Comparison of ENCODE assay signal across 22 cellular contexts in the genomic region with DNA sequence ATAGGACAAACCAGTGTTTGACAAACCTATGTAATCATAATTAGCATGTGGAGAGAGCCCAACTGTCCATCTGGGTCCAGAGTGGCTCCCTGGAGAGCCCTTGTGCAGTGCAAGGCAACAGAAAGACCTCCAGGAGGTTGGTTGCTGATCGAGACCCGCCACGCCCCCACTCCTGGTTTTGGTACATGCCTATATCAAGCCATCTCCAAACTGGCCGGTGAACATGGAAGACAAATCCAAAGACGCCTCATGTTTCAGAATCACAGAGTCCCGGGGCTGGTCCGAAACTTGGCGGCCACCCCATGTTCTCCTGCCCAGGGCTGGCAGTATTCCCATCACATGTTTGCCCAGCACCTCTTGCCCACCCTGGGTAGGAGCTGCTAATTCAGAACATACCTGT.
"Had no signal": no experiment of that assay in that cellular context is flagged by ENCODE, and none has a peak within 500 bp of the region (broad histone marks: within the 10 kb centered on the region; RNA-seq: fewer than 3 reads in every experiment).

No MANE protein-coding gene starts in this region.

- H3K9me3 ChIP-seq: body of pancreas, left ventricle myocardium inferior, right lobe of liver, stomach, transverse colon had no signal

- H3K4me3 ChIP-seq: body of pancreas, hepatocyte, left ventricle myocardium inferior, right lobe of liver, smooth muscle cell, stomach, transverse colon had no signal

- H3K27me3 ChIP-seq: body of pancreas, right lobe of liver had no signal

- DNase-seq: activated CD4-positive, alpha-beta T cell treated with anti-CD3 and anti-CD28 coated beads for 4 hours; activated CD4-positive, alpha-beta T cell treated with anti-CD3 and anti-CD28 coated beads, Interleukin-2, amount 50 U/mL, for 48 hours; activated CD4-positive, CD25-positive, alpha-beta regulatory T cell; activated gamma-delta T cell; activated naive CD4-positive, alpha-beta T cell treated with anti-CD3 and anti-CD28 coated beads, Interleukin-2, amount 50 U/mL, for 16 hours; activated T-cell treated with anti-CD3 and anti-CD28 coated beads for 4 hours; effector memory CD4-positive, alpha-beta T cell; foreskin melanocyte; immature natural killer cell; left ventricle myocardium inferior; mammary epithelial cell; stimulated activated CD4-positive, alpha-beta T cell treated with anti-CD3 and anti-CD28 coated beads, Interleukin-15, amount 100 ng/mL, for 24 hours; stomach; T-helper 17 cell; transverse colon had no signal

- H3K36me3 ChIP-seq: left ventricle myocardium inferior, right lobe of liver, stomach, transverse colon had no signal

- H3K27ac ChIP-seq: body of pancreas, hepatocyte, left ventricle myocardium inferior, parathyroid adenoma, right lobe of liver, stomach, transverse colon had no signal

- ATAC-seq: body of pancreas; esophagus mucosa; right lobe of liver; stimulated activated memory B cell treated with anti-CD40 and anti-IgM and Interleukin-4, amounts not matched to agents 10 μg/mL and 1 μg/mL and 100 μg/mL, for 72 hours; T-helper 17 cell had no signal

- H3K4me1 ChIP-seq: body of pancreas, left ventricle myocardium inferior, parathyroid adenoma, right lobe of liver, stomach, transverse colon had no signal
